Comparison of ENCODE assay signal across 13 cellular contexts in genomic region chr12:49843871-49844437, GRCh38. TPM values are rescaled to one million over a fixed set of nuclear protein-coding genes. Genes with fewer than 3 reads are reported as not detected.
DNase-seq lines count a peak whose midpoint lies in the region; FAIRE-seq and TF ChIP-seq lines count a peak whose summit lies in the region.
"Had no signal": no experiment of that assay in that cellular context is flagged by ENCODE, and none has a peak within 500 bp of the region (broad histone marks: within the 10 kb centered on the region; RNA-seq: fewer than 3 reads in every experiment).

No MANE protein-coding gene starts in this region.

- peak overlapping the region; percentile 73 for H3K4me3 Mint-ChIP-seq in Calu3 (ENCODE audit: low read depth, unreplicated experiment)
- H3K4me3 Mint-ChIP-seq in astrocyte (ENCODE audit: unreplicated experiment): peak overlapping the region; percentile 89
- peak overlapping the region; percentile 91 for H3K4me3 Mint-ChIP-seq in nephron progenitor cell

- H3K27ac ChIP-seq in astrocyte (ENCODE audit: low read depth, low read length): no peak overlapping the region

- H3K27me3 Mint-ChIP-seq in Calu3 (ENCODE audit: unreplicated experiment): peaks cover 9% of the 10 kb centered on the region
- H3K27me3 Mint-ChIP-seq in astrocyte (ENCODE audit: low read depth, unreplicated experiment): peaks cover 9% of the 10 kb centered on the region
- peaks cover 17% of the 10 kb centered on the region for H3K27me3 Mint-ChIP-seq in nephron progenitor cell (ENCODE audit: low read depth, poor library complexity)

- H3K79me2 ChIP-seq in astrocyte (ENCODE audit: insufficient read depth, low read length): peaks cover 15% of the 10 kb centered on the region

- no peak overlapping the region for H3K4me2 ChIP-seq in astrocyte (ENCODE audit: low read length)

- DNase-seq in Calu3 (no peak), M059J (ENCODE audit: low read depth) (peak; percentile 29), astrocyte (ENCODE audit: low read depth) (no peak), nephron progenitor cell (no peak), RPMI8226 (no peak), C1 segment of cervical spinal cord (lab: John Stamatoyannopoulos, UW) (no peak), GM19239 (ENCODE audit: insufficient read length, low spot score) (no peak)
- DNase-seq: activated effector memory CD4-positive, alpha-beta T cell treated with anti-CD3 and anti-CD28 coated beads, Interleukin-2, amount 50 U/mL, for 16 hours; left colon; ovary; Peyer's patch; stimulated activated naive CD4-positive, alpha-beta T cell had no signal

- CTCF ChIA-PET in Calu3 (lab: Charles Lee): interaction anchor here (0.6 kb wide), 1 partner anchor 431 kb away, joined by 3 read pairs; no protein-coding TSS in a partner anchor

- H4K20me1 ChIP-seq in astrocyte (ENCODE audit: insufficient read depth, low read length): peaks cover 4% of the 10 kb centered on the region

- H3K36me3 Mint-ChIP-seq in Calu3 (ENCODE audit: insufficient read depth, unreplicated experiment) (peaks cover 23% of the 10 kb centered on the region), astrocyte (ENCODE audit: low read depth, unreplicated experiment) (no peaks in the 10 kb centered on the region), nephron progenitor cell (ENCODE audit: low read depth) (no peaks in the 10 kb centered on the region)

- no peak overlapping the region for H3K27ac Mint-ChIP-seq in Calu3 (ENCODE audit: unreplicated experiment)
- H3K27ac Mint-ChIP-seq in astrocyte (ENCODE audit: unreplicated experiment): no peak overlapping the region
- H3K27ac Mint-ChIP-seq in nephron progenitor cell: no peak overlapping the region

- peaks cover 10% of the 10 kb centered on the region for H3K4me1 ChIP-seq in astrocyte (ENCODE audit: insufficient read depth, low read length)

- no peak overlapping the region for H3K9ac ChIP-seq in astrocyte (ENCODE audit: low read length)

- TF ChIP-seq CTCF in Calu3 (IDR thresholded peaks at IDR 0.05; ENCODE audit: unreplicated experiment) (no peak), astrocyte (IDR thresholded peaks at IDR 0.05; ENCODE audit: insufficient read depth, low read depth, low read length) (no peak), nephron progenitor cell (IDR thresholded peaks at IDR 0.05) (no peak)

- FAIRE-seq in astrocyte (lab: Jason Lieb, UNC) (no peak), GM19239 (lab: Jason Lieb, UNC) (no peak)

- H3K4me1 Mint-ChIP-seq in Calu3 (ENCODE audit: low read depth, unreplicated experiment) (peaks cover 24% of the 10 kb centered on the region), astrocyte (ENCODE audit: low read depth, unreplicated experiment) (peaks cover 4% of the 10 kb centered on the region), nephron progenitor cell (peaks cover 31% of the 10 kb centered on the region)

- intact Hi-C loops in Calu3 (cut with micrococcal nuclease; ENCODE audit: unreplicated experiment): no loop called here

- H3K9me3 Mint-ChIP-seq in Calu3 (ENCODE audit: low read depth, unreplicated experiment) (no peaks in the 10 kb centered on the region), astrocyte (ENCODE audit: unreplicated experiment) (no peaks in the 10 kb centered on the region), nephron progenitor cell (no peaks in the 10 kb centered on the region)

- peaks cover 10% of the 10 kb centered on the region for H3K27me3 ChIP-seq in astrocyte (ENCODE audit: insufficient read depth, low read length)
- H3K27me3 ChIP-seq: ovary, Peyer's patch had no signal

- no TSS peak for BruUV-seq in Calu3 (replicated peaks; lab: Mats Ljungman, UMichigan)

- no peaks in the 10 kb centered on the region for H3K36me3 ChIP-seq in astrocyte (ENCODE audit: insufficient read depth, low read length)
- H3K36me3 ChIP-seq: HAP-1, ovary, Peyer's patch had no signal

- no peak overlapping the region for H3K4me3 ChIP-seq in astrocyte (ENCODE audit: insufficient read depth, low read depth, low read length)

- H2AFZ ChIP-seq in astrocyte (ENCODE audit: low read depth, low read length): no peak overlapping the region

- H3K9me3 ChIP-seq in astrocyte (ENCODE audit: insufficient read depth, low read depth, low read length): no peaks in the 10 kb centered on the region
- H3K9me3 ChIP-seq: HAP-1, ovary, Peyer's patch had no signal

RNA-seq across cellular contexts. Expression of gene BCDIN3D, which starts 1.0 kb away (rescaled TPM):
- total RNA-seq in Calu3 (2022) (4.0 and 4.7 TPM in 2 replicates), astrocyte (3.1 and 3.7 TPM in 2 replicates)
- 2.9 and 4.8 TPM in 2 replicates for total RNA-seq in M059J (2014; rRNA removed; shearing (Covaris generic))

RNA-seq across cellular contexts. Expression of gene NCKAP5L, which starts 15.7 kb away (rescaled TPM):
- 10.0 and 11.8 TPM in 2 replicates for total RNA-seq in Calu3 (2022)
- 9.0 and 17.6 TPM in 2 replicates for total RNA-seq in M059J (2014; rRNA removed; shearing (Covaris generic))
- 59.5 and 60.4 TPM in 2 replicates for total RNA-seq in astrocyte

RNA-seq across cellular contexts. Expression of gene FAIM2, which starts 59.7 kb away (rescaled TPM):
- total RNA-seq in Calu3 (2022) (not detected in 2 replicates), astrocyte (0.10 and 0.18 TPM in 2 replicates)
- total RNA-seq in M059J (2014; rRNA removed; shearing (Covaris generic)): 0.34 and 0.49 TPM in 2 replicates
